8 cellular contexts compared by ENCODE assay signal in the genomic region with DNA sequence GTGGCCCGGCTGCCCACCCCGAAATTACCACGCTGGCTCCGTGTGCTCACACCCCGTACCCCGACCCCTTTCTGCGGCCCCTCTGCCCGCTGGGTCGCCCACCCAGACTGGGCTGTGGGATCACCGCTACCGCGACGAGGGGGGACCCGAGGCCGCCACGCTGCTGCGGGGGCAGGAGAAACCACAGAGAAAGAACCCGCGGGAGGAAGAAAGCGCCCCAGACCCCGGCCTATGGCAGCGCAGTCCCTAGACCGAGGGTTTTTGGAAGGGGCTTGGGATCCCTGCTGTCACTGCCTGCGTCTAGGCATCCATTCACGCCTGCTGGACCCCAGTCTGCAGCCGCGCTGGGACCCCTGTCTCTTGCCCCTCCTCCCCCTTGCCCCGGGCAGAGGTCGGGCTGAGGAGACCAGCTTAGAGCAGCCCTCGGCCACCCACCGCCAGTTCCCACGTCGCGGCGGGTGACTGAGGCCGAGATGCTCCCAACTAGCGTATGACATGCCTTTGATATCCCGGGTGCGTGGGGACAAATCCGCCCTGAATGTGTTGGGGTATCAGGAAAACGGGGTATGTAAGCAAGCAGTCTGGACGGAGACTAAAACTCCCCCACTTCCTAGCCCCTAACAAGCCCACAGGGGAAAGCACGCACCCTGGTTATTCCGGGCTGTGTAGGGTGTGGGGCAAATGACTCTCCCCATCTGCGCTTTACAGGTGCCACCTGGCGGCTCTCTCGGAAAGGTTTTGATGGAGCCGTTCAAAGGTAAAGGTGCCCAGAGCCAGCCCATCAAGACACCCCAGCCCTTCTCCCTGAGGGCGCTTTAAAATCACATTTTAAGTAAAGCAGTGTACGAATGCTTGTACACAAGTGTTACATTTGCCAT. TPM values are rescaled to one million over a fixed set of nuclear protein-coding genes. Genes with fewer than 3 reads are reported as not detected.
DNase-seq lines count a peak whose midpoint lies in the region; ATAC-seq lines count a peak whose summit lies in the region.

No MANE protein-coding gene starts in this region.

- DNase-seq in CD8-positive, alpha-beta memory T cell = peak; percentile 42 to 77 (median 52)
- peak; percentile 39 for DNase-seq in GM23248
- peak; percentile 25 for DNase-seq in NCI-H2196 (lab: John Stamatoyannopoulos, UW; ENCODE audit: unreplicated experiment)
- peak; percentile 73 for DNase-seq in activated CD8-positive, alpha-beta memory T cell treated with anti-CD3 and anti-CD28 coated beads, Interleukin-2, amount 10 ng/mL, durations not matched to agents 7 days and 5 days
- DNase-seq in naive B cell = peak; percentile 28
- DNase-seq in stimulated activated naive B cell treated with anti-CD40 and anti-IgM and Interleukin-4, amounts not matched to agents 10 μg/mL and 1 μg/mL and 100 μg/mL, for 72 hours = peak; percentile 22

- H3K4me2 ChIP-seq in GM23248 (ENCODE audit: unreplicated experiment) = peak overlapping the region; percentile 92

- H3K9me2 ChIP-seq in GM23248 (ENCODE audit: insufficient read depth) = no peaks in the 10 kb centered on the region

- H3K4me1 ChIP-seq in CD8-positive, alpha-beta memory T cell (ENCODE audit: insufficient read depth, low read length) = peaks cover 8% of the 10 kb centered on the region
- H3K4me1 ChIP-seq in GM23248 (ENCODE audit: insufficient read depth) (peaks cover 27% of the 10 kb centered on the region), endocrine pancreas (ENCODE audit: control insufficient read depth, insufficient read depth, low read length) (no peaks in the 10 kb centered on the region)

- H3K27me3 ChIP-seq in CD8-positive, alpha-beta memory T cell (ENCODE audit: insufficient read depth, low read length, poor library complexity, severe bottlenecking) = peaks cover 5% of the 10 kb centered on the region
- no peaks in the 10 kb centered on the region for H3K27me3 ChIP-seq in GM23248 (replicated peaks; ENCODE audit: insufficient read depth)
- no peaks in the 10 kb centered on the region for H3K27me3 ChIP-seq in endocrine pancreas (ENCODE audit: control insufficient read depth, insufficient read depth, low read length)

- H3K4me3 Mint-ChIP-seq in CD8-positive, alpha-beta memory T cell = peak overlapping the region; percentile 77 to 90 (median 83)
- peak overlapping the region; percentile 78 for H3K4me3 Mint-ChIP-seq in activated CD8-positive, alpha-beta memory T cell treated with anti-CD3 and anti-CD28 coated beads, Interleukin-2, amount 10 ng/mL, durations not matched to agents 7 days and 5 days
- H3K4me3 Mint-ChIP-seq in naive B cell = peak overlapping the region; percentile 59 to 92 (median 85)
- peak overlapping the region; percentile 77 to 86 for H3K4me3 Mint-ChIP-seq in stimulated activated naive B cell treated with anti-CD40 and anti-IgM and Interleukin-4, amounts not matched to agents 10 μg/mL and 1 μg/mL and 100 μg/mL, for 72 hours

- 10 to 11% methylated on average over 45 to 48 of the region's 50 CpGs for WGBS in GM23248 (ENCODE audit: low coverage in 1 of 2, low lambda C conversion rate in 2 of 2, missing lambda C conversion rate in 2 of 2), 2 experiments

- H3K27me3 Mint-ChIP-seq in CD8-positive, alpha-beta memory T cell = peaks cover 26 to 64% of the 10 kb centered on the region in 2 donors
- H3K27me3 Mint-ChIP-seq in activated CD8-positive, alpha-beta memory T cell treated with anti-CD3 and anti-CD28 coated beads, Interleukin-2, amount 10 ng/mL, durations not matched to agents 7 days and 5 days = peaks cover 54% of the 10 kb centered on the region
- peaks cover 36 to 55% (median 55%) of the 10 kb centered on the region in 3 donors for H3K27me3 Mint-ChIP-seq in naive B cell
- H3K27me3 Mint-ChIP-seq in stimulated activated naive B cell treated with anti-CD40 and anti-IgM and Interleukin-4, amounts not matched to agents 10 μg/mL and 1 μg/mL and 100 μg/mL, for 72 hours = peaks cover 43 to 55% of the 10 kb centered on the region in 2 donors

- in situ Hi-C loops in GM23248 (cut with MboI) = loop anchor here (10.0 to 25.0 kb wide), 4 partner anchors 492 to 1685 kb away; no protein-coding TSS in a partner anchor

- no peaks in the 10 kb centered on the region for H4K20me1 ChIP-seq in GM23248 (ENCODE audit: insufficient read depth)

- no peak overlapping the region for H3K27ac Mint-ChIP-seq in CD8-positive, alpha-beta memory T cell
- no peak overlapping the region for H3K27ac Mint-ChIP-seq in activated CD8-positive, alpha-beta memory T cell treated with anti-CD3 and anti-CD28 coated beads, Interleukin-2, amount 10 ng/mL, durations not matched to agents 7 days and 5 days
- no peak overlapping the region for H3K27ac Mint-ChIP-seq in naive B cell
- no peak overlapping the region for H3K27ac Mint-ChIP-seq in stimulated activated naive B cell treated with anti-CD40 and anti-IgM and Interleukin-4, amounts not matched to agents 10 μg/mL and 1 μg/mL and 100 μg/mL, for 72 hours

- no peaks in the 10 kb centered on the region for H3K9me3 Mint-ChIP-seq in CD8-positive, alpha-beta memory T cell
- no peaks in the 10 kb centered on the region for H3K9me3 Mint-ChIP-seq in activated CD8-positive, alpha-beta memory T cell treated with anti-CD3 and anti-CD28 coated beads, Interleukin-2, amount 10 ng/mL, durations not matched to agents 7 days and 5 days (ENCODE audit: low read depth)
- no peaks in the 10 kb centered on the region for H3K9me3 Mint-ChIP-seq in naive B cell
- no peaks in the 10 kb centered on the region for H3K9me3 Mint-ChIP-seq in stimulated activated naive B cell treated with anti-CD40 and anti-IgM and Interleukin-4, amounts not matched to agents 10 μg/mL and 1 μg/mL and 100 μg/mL, for 72 hours

- H2AFZ ChIP-seq in GM23248 = peak overlapping the region; percentile 97

- H3K79me2 ChIP-seq in GM23248 (ENCODE audit: insufficient read depth) = peaks cover 38% of the 10 kb centered on the region

- H3K4me3 ChIP-seq in CD8-positive, alpha-beta memory T cell (ENCODE audit: low read length) = peak overlapping the region; percentile 62
- H3K4me3 ChIP-seq in GM23248 (peak overlapping the region; percentile 80), endocrine pancreas (ENCODE audit: control insufficient read depth, insufficient read depth, low read length) (peak overlapping the region; percentile 19)

- H3K9me3 ChIP-seq in CD8-positive, alpha-beta memory T cell (ENCODE audit: low read length) = no peaks in the 10 kb centered on the region
- H3K9me3 ChIP-seq in GM23248 (ENCODE audit: low read depth) = no peaks in the 10 kb centered on the region
- H3K9me3 ChIP-seq in endocrine pancreas (ENCODE audit: control insufficient read depth, low read length) = no peaks in the 10 kb centered on the region

- H3K36me3 Mint-ChIP-seq in CD8-positive, alpha-beta memory T cell = no peaks in the 10 kb centered on the region
- no peaks in the 10 kb centered on the region for H3K36me3 Mint-ChIP-seq in activated CD8-positive, alpha-beta memory T cell treated with anti-CD3 and anti-CD28 coated beads, Interleukin-2, amount 10 ng/mL, durations not matched to agents 7 days and 5 days
- H3K36me3 Mint-ChIP-seq in naive B cell = peaks cover 0 to 8% of the 10 kb centered on the region in 2 donors
- H3K36me3 Mint-ChIP-seq in stimulated activated naive B cell treated with anti-CD40 and anti-IgM and Interleukin-4, amounts not matched to agents 10 μg/mL and 1 μg/mL and 100 μg/mL, for 72 hours = no peaks in the 10 kb centered on the region

- H3K36me3 ChIP-seq in CD8-positive, alpha-beta memory T cell (ENCODE audit: insufficient read depth, low read length) = no peaks in the 10 kb centered on the region
- H3K36me3 ChIP-seq in GM23248 (ENCODE audit: low read depth) (no peaks in the 10 kb centered on the region), endocrine pancreas (ENCODE audit: control insufficient read depth, insufficient read depth, low read length) (no peaks in the 10 kb centered on the region)

- no peak overlapping the region for H3K27ac ChIP-seq in CD8-positive, alpha-beta memory T cell (ENCODE audit: low read depth, low read length)
- no peak overlapping the region for H3K27ac ChIP-seq in GM23248

- H3K4me1 Mint-ChIP-seq in CD8-positive, alpha-beta memory T cell = peaks cover 9 to 23% (median 12%) of the 10 kb centered on the region in 3 donors
- H3K4me1 Mint-ChIP-seq in activated CD8-positive, alpha-beta memory T cell treated with anti-CD3 and anti-CD28 coated beads, Interleukin-2, amount 10 ng/mL, durations not matched to agents 7 days and 5 days = peaks cover 6% of the 10 kb centered on the region
- H3K4me1 Mint-ChIP-seq in naive B cell = peaks cover 16 to 24% (median 19%) of the 10 kb centered on the region in 3 donors
- peaks cover 8 to 28% of the 10 kb centered on the region in 2 donors for H3K4me1 Mint-ChIP-seq in stimulated activated naive B cell treated with anti-CD40 and anti-IgM and Interleukin-4, amounts not matched to agents 10 μg/mL and 1 μg/mL and 100 μg/mL, for 72 hours

- no peaks in the 10 kb centered on the region for H3F3A ChIP-seq in GM23248 (ENCODE audit: insufficient read depth)

- POLR2A ChIA-PET in CD8-positive, alpha-beta memory T cell (lab: Charles Lee) = no interaction called here

- ATAC-seq in activated CD8-positive, alpha-beta memory T cell treated with anti-CD3 and anti-CD28 coated beads, Interleukin-2, amount 10 ng/mL, durations not matched to agents 7 days and 5 days = peak; percentile 72
- peak; percentile 69 to 73 for ATAC-seq in naive B cell (ENCODE audit: low read depth in 2 of 2)
- peak; percentile 80 to 82 for ATAC-seq in stimulated activated naive B cell treated with anti-CD40 and anti-IgM and Interleukin-4, amounts not matched to agents 10 μg/mL and 1 μg/mL and 100 μg/mL, for 72 hours (replicated peaks)
- no peak for ATAC-seq in HG03175 (IDR thresholded peaks at IDR 0.05; ENCODE audit: unreplicated experiment)

- CTCF ChIA-PET in CD8-positive, alpha-beta memory T cell (lab: Charles Lee) = interaction anchor here (1.1 to 1.7 kb wide), 5 partner anchors 127 to 720 kb away, joined by 3 to 5 read pairs (median 3); no protein-coding TSS in a partner anchor
- CTCF ChIA-PET in activated CD8-positive, alpha-beta memory T cell treated with anti-CD3 and anti-CD28 coated beads, Interleukin-2, amount 10 ng/mL, durations not matched to agents 7 days and 5 days (lab: Charles Lee) = interaction anchor here (1.6 kb wide), 1 partner anchor 1541 kb away, joined by 6 read pairs; no protein-coding TSS in a partner anchor

- H3K9ac ChIP-seq in GM23248 (peak overlapping the region; percentile 82), endocrine pancreas (ENCODE audit: control insufficient read depth, insufficient read depth, low read length) (peak overlapping the region; percentile 19)

RNA-seq across cellular contexts. Expression of a gene that starts 0.9 kb away (rescaled TPM):
- total RNA-seq in CD8-positive, alpha-beta memory T cell = 10 to 100 TPM; 50.3 to 52.6 TPM
- 52.6 TPM for polyA plus RNA-seq in CD8-positive, alpha-beta memory T cell
- 27.5 and 39.2 TPM in 2 replicates for total RNA-seq in GM23248 (2014; rRNA removed; shearing (Covaris generic))
- polyA plus RNA-seq in GM23248 (2016; fragmentation: Nextera tagmentation; extraction: Ambion mirVana) (20.3 TPM in 2 replicates), naive B cell (ENCODE audit: low read depth in 6 of 6) (under 1 TPM in 5 of 6 donors, not detected in 1; 0.13 to 0.39 (median 0.16) TPM)
- total RNA-seq in activated CD8-positive, alpha-beta memory T cell treated with anti-CD3 and anti-CD28 coated beads, Interleukin-2, amount 10 ng/mL, durations not matched to agents 7 days and 5 days = 10 to 100 TPM; 23.5 to 29.7 TPM

Comparison
In these comparisons a context has a peak if more than half of its experiments do, and no peak if none do; other contexts are left out.
1. DNase-seq: peak in every context shown above with its lines; median percentile 73 in activated CD8-positive, alpha-beta memory T cell treated with anti-CD3 and anti-CD28 coated beads, Interleukin-2, amount 10 ng/mL, durations not matched to agents 7 days and 5 days; 52 in CD8-positive, alpha-beta memory T cell; 39 in GM23248; 28 in naive B cell; 25 in NCI-H2196; 22 in stimulated activated naive B cell treated with anti-CD40 and anti-IgM and Interleukin-4, amounts not matched to agents 10 μg/mL and 1 μg/mL and 100 μg/mL, for 72 hours.
2. H3K4me3 ChIP-seq: peak in every context shown above with its lines; median percentile 80 in GM23248; 62 in CD8-positive, alpha-beta memory T cell; 19 in endocrine pancreas.